Comparison of ENCODE assay signal across 8 cellular contexts in the genomic region with DNA sequence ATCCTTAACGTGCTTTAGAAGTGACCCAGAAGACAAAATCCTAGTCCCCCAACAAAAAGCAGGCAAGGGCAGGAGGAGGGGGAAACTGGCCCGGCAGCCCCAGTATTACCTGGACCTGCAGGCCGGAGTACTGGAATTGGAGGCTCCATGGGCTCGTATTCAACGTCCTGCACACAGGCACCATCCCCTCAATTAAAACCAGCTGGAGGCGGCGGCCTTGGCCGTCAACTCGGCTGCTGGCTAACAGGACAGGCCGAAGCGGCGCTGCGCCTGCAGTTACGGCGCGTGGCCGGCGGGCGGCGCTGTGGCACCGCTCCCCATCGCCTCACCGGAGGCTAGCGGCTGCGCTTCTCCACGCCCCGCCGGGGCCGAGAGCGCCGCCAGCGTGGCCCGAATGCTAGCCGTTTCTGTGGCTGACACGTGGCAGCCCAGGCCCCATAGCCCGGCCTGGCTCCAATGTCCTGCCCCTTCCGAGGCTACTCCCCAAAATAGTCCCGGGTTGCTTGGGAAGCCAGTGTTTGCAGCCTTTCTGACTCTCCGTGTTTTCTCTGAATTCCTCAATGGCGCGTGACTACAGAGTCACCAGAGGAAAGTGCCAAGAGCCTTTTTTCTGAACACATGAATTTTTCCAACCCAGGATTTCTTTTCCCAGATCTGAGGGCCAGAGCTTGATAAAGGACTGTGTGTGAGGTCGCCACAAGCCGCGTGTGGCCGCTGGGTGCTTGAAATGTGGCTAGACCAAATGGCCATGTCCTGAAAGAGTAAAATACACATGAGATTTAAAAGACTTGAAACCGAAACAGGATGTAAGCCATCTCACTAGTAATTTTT.
DNase-seq lines count a peak whose midpoint lies in the region; ATAC-seq, FAIRE-seq and TF ChIP-seq lines count a peak whose summit lies in the region.

No MANE protein-coding gene starts in this region.

- FAIRE-seq in G401.6 (lab: Jason Lieb, UNC) (peak; percentile 50), H54 (lab: Jason Lieb, UNC) (peak; percentile 20)

- TF ChIP-seq POLR2A in H54 (IDR thresholded peaks at IDR 0.05; ENCODE audit: low read depth, low read length) (peak; percentile 51; the same call in 1 of the 2 replicates), testis (IDR thresholded peaks at IDR 0.05) (no peak)

- peaks cover 12% of the 10 kb centered on the region for H3K27me3 Mint-ChIP-seq in activated naive CD4-positive, alpha-beta T cell treated with anti-CD3 and anti-CD28 coated beads, Interleukin-2, amount 10 ng/mL, durations not matched to agents 7 days and 5 days

- H3K9me3 Mint-ChIP-seq in activated naive CD4-positive, alpha-beta T cell treated with anti-CD3 and anti-CD28 coated beads, Interleukin-2, amount 10 ng/mL, durations not matched to agents 7 days and 5 days, result no peaks in the 10 kb centered on the region

- H3K4me3 ChIP-seq in LNCaP clone FGC (ENCODE audit: low read depth, low read length), result peak overlapping the region; percentile 47
- peak overlapping the region; percentile 63 for H3K4me3 ChIP-seq in SJCRH30
- H3K4me3 ChIP-seq in testis, result peak overlapping the region; percentile 53 to 54

- no peaks in the 10 kb centered on the region for H3K9me3 ChIP-seq in SJCRH30 (replicated peaks)
- H3K9me3 ChIP-seq in testis, result no peaks in the 10 kb centered on the region

- H3K27me3 ChIP-seq in SJCRH30 (no peaks in the 10 kb centered on the region), testis (no peaks in the 10 kb centered on the region)

- H3K4me1 Mint-ChIP-seq in activated naive CD4-positive, alpha-beta T cell treated with anti-CD3 and anti-CD28 coated beads, Interleukin-2, amount 10 ng/mL, durations not matched to agents 7 days and 5 days, result peaks cover 14% of the 10 kb centered on the region

- TF ChIP-seq CTCF in LNCaP clone FGC (IDR thresholded peaks at IDR 0.05; ENCODE audit: control insufficient read depth, extremely low read depth, insufficient read depth) (peak; percentile 100), omental fat pad (IDR thresholded peaks at IDR 0.05) (peak in 2 of 3 donors; percentile 97 to 99), testis (IDR thresholded peaks at IDR 0.05) (peak; percentile 100)

- intact Hi-C loops in testis (cut with DNase I; ENCODE audit: low total_unique reads), result loop anchor here (5.0 kb wide), 1 partner anchor 152 kb away; a partner anchor contains a TSS

- no peaks in the 10 kb centered on the region for H3K36me3 ChIP-seq in SJCRH30
- H3K36me3 ChIP-seq in testis (ENCODE audit: low read depth, missing control alignments), result no peaks in the 10 kb centered on the region

- peak overlapping the region; percentile 84 for H3K27ac Mint-ChIP-seq in activated naive CD4-positive, alpha-beta T cell treated with anti-CD3 and anti-CD28 coated beads, Interleukin-2, amount 10 ng/mL, durations not matched to agents 7 days and 5 days

- WGBS in testis, 2 donors, result 1 to 2% methylated on average over 18 to 46 of the region's 46 CpGs

- peak overlapping the region; percentile 81 for H3K27ac ChIP-seq in SJCRH30
- peak overlapping the region; percentile 67 to 89 for H3K27ac ChIP-seq in testis

- peaks cover 1% of the 10 kb centered on the region for H3K36me3 Mint-ChIP-seq in activated naive CD4-positive, alpha-beta T cell treated with anti-CD3 and anti-CD28 coated beads, Interleukin-2, amount 10 ng/mL, durations not matched to agents 7 days and 5 days

- H3K4me1 ChIP-seq in SJCRH30, result no peaks in the 10 kb centered on the region
- H3K4me1 ChIP-seq in testis, result no peaks in the 10 kb centered on the region

- CTCF ChIA-PET in activated naive CD4-positive, alpha-beta T cell treated with anti-CD3 and anti-CD28 coated beads, Interleukin-2, amount 10 ng/mL, durations not matched to agents 7 days and 5 days (lab: Charles Lee), result interaction anchor here (0.7 to 3.7 kb wide), 10 partner anchors 10 to 658 kb away, joined by 3 to 31 read pairs (median 4); a partner anchor contains a TSS

- peak; percentile 92 for DNase-seq in H54 (ENCODE audit: insufficient read length, low spot score)
- DNase-seq in LNCaP clone FGC (ENCODE audit: low read depth), result peak; percentile 81
- DNase-seq in SJCRH30, result peak; percentile 96 to 98
- DNase-seq in activated naive CD4-positive, alpha-beta T cell treated with anti-CD3 and anti-CD28 coated beads, Interleukin-2, amount 10 ng/mL, durations not matched to agents 7 days and 5 days, result peak; percentile 78
- peak; percentile 91 for DNase-seq in globus pallidus (ENCODE audit: low spot score)
- peak; percentile 44 for DNase-seq in omental fat pad (ENCODE audit: low spot score)
- DNase-seq in testis, result peak; percentile 90

- peak overlapping the region; percentile 72 for H3K4me3 Mint-ChIP-seq in activated naive CD4-positive, alpha-beta T cell treated with anti-CD3 and anti-CD28 coated beads, Interleukin-2, amount 10 ng/mL, durations not matched to agents 7 days and 5 days

- ATAC-seq in omental fat pad (ENCODE audit: low FRiP score), result peak; percentile 99

Comparison
In these comparisons a context has a peak if more than half of its experiments do, and no peak if none do; other contexts are left out.
1. Peak in every context shown above with its lines: DNase-seq, ATAC-seq, H3K4me3 ChIP-seq and H3K27ac ChIP-seq.
2. DNase-seq: peak in every context shown above with its lines; median percentile 97 in SJCRH30; 92 in H54; 91 in globus pallidus; 90 in testis; 81 in LNCaP clone FGC; 78 in activated naive CD4-positive, alpha-beta T cell treated with anti-CD3 and anti-CD28 coated beads, Interleukin-2, amount 10 ng/mL, durations not matched to agents 7 days and 5 days; 44 in omental fat pad.